1 cellular context compared by ENCODE assay signal in the genomic region with DNA sequence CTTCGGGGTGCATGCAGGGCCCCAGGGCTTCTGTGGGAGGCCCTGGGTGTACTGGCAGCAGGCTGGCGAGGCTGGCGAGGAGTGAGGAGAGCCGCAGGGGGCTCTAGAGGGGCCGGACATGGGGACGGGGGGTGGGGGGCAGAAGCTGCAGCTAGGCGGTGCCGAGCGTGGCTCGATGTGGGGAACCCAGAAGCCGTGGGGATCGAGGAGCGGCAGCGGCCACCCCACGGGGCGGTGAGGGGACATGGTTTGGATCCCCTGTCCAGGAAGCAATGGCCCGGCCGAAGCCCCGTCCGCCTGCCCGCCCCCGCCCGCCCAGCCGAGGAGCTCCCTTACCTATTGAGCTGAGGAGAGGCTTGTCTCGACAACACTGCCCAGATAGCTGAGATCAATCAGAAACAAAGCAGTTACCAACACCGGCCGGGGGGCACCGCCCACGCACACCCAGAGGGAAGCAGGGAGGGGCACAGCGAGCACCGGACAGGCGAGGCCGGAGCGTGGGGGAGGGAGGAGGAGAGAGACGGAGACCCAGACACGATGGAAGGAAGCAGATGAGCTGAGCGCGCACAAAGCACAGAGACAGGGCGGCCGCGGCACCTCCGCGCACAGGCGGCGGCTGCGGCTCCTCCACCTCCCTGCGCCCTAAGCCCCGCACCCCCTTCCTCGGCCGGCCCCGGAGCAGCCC.
TF ChIP-seq lines count a peak whose summit lies in the region.

No MANE protein-coding gene starts in this region.

TF ChIP-seq in WTC11, 78 proteins besides CTCF, POLR2A, EP300 and RAD21:
- TF ChIP-seq, protein P1, sequence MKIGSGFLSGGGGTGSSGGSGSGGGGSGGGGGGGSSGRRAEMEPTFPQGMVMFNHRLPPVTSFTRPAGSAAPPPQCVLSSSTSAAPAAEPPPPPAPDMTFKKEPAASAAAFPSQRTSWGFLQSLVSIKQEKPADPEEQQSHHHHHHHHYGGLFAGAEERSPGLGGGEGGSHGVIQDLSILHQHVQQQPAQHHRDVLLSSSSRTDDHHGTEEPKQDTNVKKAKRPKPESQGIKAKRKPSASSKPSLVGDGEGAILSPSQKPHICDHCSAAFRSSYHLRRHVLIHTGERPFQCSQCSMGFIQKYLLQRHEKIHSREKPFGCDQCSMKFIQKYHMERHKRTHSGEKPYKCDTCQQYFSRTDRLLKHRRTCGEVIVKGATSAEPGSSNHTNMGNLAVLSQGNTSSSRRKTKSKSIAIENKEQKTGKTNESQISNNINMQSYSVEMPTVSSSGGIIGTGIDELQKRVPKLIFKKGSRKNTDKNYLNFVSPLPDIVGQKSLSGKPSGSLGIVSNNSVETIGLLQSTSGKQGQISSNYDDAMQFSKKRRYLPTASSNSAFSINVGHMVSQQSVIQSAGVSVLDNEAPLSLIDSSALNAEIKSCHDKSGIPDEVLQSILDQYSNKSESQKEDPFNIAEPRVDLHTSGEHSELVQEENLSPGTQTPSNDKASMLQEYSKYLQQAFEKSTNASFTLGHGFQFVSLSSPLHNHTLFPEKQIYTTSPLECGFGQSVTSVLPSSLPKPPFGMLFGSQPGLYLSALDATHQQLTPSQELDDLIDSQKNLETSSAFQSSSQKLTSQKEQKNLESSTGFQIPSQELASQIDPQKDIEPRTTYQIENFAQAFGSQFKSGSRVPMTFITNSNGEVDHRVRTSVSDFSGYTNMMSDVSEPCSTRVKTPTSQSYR (CRISPR knock-in tag; IDR thresholded peaks at IDR 0.05), result no peak
- TF ChIP-seq, protein P2, sequence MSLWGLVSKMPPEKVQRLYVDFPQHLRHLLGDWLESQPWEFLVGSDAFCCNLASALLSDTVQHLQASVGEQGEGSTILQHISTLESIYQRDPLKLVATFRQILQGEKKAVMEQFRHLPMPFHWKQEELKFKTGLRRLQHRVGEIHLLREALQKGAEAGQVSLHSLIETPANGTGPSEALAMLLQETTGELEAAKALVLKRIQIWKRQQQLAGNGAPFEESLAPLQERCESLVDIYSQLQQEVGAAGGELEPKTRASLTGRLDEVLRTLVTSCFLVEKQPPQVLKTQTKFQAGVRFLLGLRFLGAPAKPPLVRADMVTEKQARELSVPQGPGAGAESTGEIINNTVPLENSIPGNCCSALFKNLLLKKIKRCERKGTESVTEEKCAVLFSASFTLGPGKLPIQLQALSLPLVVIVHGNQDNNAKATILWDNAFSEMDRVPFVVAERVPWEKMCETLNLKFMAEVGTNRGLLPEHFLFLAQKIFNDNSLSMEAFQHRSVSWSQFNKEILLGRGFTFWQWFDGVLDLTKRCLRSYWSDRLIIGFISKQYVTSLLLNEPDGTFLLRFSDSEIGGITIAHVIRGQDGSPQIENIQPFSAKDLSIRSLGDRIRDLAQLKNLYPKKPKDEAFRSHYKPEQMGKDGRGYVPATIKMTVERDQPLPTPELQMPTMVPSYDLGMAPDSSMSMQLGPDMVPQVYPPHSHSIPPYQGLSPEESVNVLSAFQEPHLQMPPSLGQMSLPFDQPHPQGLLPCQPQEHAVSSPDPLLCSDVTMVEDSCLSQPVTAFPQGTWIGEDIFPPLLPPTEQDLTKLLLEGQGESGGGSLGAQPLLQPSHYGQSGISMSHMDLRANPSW (CRISPR knock-in tag; conservative IDR thresholded peaks at IDR 0.05; ENCODE audit: low read depth), result no peak
- no peak for TF ChIP-seq RELA (CRISPR knock-in tag; IDR thresholded peaks at IDR 0.05; ENCODE audit: borderline replicate concordance)
- TF ChIP-seq, protein P3, sequence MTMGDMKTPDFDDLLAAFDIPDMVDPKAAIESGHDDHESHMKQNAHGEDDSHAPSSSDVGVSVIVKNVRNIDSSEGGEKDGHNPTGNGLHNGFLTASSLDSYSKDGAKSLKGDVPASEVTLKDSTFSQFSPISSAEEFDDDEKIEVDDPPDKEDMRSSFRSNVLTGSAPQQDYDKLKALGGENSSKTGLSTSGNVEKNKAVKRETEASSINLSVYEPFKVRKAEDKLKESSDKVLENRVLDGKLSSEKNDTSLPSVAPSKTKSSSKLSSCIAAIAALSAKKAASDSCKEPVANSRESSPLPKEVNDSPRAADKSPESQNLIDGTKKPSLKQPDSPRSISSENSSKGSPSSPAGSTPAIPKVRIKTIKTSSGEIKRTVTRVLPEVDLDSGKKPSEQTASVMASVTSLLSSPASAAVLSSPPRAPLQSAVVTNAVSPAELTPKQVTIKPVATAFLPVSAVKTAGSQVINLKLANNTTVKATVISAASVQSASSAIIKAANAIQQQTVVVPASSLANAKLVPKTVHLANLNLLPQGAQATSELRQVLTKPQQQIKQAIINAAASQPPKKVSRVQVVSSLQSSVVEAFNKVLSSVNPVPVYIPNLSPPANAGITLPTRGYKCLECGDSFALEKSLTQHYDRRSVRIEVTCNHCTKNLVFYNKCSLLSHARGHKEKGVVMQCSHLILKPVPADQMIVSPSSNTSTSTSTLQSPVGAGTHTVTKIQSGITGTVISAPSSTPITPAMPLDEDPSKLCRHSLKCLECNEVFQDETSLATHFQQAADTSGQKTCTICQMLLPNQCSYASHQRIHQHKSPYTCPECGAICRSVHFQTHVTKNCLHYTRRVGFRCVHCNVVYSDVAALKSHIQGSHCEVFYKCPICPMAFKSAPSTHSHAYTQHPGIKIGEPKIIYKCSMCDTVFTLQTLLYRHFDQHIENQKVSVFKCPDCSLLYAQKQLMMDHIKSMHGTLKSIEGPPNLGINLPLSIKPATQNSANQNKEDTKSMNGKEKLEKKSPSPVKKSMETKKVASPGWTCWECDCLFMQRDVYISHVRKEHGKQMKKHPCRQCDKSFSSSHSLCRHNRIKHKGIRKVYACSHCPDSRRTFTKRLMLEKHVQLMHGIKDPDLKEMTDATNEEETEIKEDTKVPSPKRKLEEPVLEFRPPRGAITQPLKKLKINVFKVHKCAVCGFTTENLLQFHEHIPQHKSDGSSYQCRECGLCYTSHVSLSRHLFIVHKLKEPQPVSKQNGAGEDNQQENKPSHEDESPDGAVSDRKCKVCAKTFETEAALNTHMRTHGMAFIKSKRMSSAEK (CRISPR knock-in tag; IDR thresholded peaks at IDR 0.05; ENCODE audit: borderline replicate concordance), result no peak
- TF ChIP-seq, protein P4, sequence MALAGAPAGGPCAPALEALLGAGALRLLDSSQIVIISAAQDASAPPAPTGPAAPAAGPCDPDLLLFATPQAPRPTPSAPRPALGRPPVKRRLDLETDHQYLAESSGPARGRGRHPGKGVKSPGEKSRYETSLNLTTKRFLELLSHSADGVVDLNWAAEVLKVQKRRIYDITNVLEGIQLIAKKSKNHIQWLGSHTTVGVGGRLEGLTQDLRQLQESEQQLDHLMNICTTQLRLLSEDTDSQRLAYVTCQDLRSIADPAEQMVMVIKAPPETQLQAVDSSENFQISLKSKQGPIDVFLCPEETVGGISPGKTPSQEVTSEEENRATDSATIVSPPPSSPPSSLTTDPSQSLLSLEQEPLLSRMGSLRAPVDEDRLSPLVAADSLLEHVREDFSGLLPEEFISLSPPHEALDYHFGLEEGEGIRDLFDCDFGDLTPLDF (CRISPR knock-in tag; IDR thresholded peaks at IDR 0.05), result no peak
- TF ChIP-seq, protein P5, sequence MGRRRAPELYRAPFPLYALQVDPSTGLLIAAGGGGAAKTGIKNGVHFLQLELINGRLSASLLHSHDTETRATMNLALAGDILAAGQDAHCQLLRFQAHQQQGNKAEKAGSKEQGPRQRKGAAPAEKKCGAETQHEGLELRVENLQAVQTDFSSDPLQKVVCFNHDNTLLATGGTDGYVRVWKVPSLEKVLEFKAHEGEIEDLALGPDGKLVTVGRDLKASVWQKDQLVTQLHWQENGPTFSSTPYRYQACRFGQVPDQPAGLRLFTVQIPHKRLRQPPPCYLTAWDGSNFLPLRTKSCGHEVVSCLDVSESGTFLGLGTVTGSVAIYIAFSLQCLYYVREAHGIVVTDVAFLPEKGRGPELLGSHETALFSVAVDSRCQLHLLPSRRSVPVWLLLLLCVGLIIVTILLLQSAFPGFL (CRISPR knock-in tag; IDR thresholded peaks at IDR 0.05; ENCODE audit: borderline replicate concordance), result no peak
- TF ChIP-seq, protein P6, sequence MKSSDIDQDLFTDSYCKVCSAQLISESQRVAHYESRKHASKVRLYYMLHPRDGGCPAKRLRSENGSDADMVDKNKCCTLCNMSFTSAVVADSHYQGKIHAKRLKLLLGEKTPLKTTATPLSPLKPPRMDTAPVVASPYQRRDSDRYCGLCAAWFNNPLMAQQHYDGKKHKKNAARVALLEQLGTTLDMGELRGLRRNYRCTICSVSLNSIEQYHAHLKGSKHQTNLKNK (CRISPR knock-in tag; IDR thresholded peaks at IDR 0.05), result no peak
- TF ChIP-seq, protein P7, sequence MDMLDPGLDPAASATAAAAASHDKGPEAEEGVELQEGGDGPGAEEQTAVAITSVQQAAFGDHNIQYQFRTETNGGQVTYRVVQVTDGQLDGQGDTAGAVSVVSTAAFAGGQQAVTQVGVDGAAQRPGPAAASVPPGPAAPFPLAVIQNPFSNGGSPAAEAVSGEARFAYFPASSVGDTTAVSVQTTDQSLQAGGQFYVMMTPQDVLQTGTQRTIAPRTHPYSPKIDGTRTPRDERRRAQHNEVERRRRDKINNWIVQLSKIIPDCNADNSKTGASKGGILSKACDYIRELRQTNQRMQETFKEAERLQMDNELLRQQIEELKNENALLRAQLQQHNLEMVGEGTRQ (CRISPR knock-in tag; IDR thresholded peaks at IDR 0.05), result no peak
- TF ChIP-seq SMAD3 (CRISPR knock-in tag; IDR thresholded peaks at IDR 0.05; ENCODE audit: borderline replicate concordance), result no peak
- no peak for TF ChIP-seq SP1 (CRISPR knock-in tag; conservative IDR thresholded peaks at IDR 0.05)
- TF ChIP-seq TEAD1 (CRISPR knock-in tag; IDR thresholded peaks at IDR 0.05), result no peak
- no peak for TF ChIP-seq GRHL2 (CRISPR knock-in tag; IDR thresholded peaks at IDR 0.05; ENCODE audit: insufficient replicate concordance, severe bottlenecking)
- no peak for TF ChIP-seq NR2C2 (CRISPR knock-in tag; IDR thresholded peaks at IDR 0.05)
- TF ChIP-seq, protein P8, sequence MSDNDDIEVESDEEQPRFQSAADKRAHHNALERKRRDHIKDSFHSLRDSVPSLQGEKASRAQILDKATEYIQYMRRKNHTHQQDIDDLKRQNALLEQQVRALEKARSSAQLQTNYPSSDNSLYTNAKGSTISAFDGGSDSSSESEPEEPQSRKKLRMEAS (CRISPR knock-in tag; IDR thresholded peaks at IDR 0.05), result no peak
- TF ChIP-seq, protein P9, sequence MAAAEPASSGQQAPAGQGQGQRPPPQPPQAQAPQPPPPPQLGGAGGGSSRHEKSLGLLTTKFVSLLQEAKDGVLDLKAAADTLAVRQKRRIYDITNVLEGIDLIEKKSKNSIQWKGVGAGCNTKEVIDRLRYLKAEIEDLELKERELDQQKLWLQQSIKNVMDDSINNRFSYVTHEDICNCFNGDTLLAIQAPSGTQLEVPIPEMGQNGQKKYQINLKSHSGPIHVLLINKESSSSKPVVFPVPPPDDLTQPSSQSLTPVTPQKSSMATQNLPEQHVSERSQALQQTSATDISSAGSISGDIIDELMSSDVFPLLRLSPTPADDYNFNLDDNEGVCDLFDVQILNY (CRISPR knock-in tag; IDR thresholded peaks at IDR 0.05), result no peak
